22 cellular contexts compared by ENCODE assay signal in genomic region chrX:155893513-155893912, GRCh38.
"Had no signal": no experiment of that assay in that cellular context is flagged by ENCODE, and none has a peak within 500 bp of the region (broad histone marks: within the 10 kb centered on the region; RNA-seq: fewer than 3 reads in every experiment).

No MANE protein-coding gene starts in this region.

- H3K9me3 ChIP-seq: esophagus squamous epithelium, gastroesophageal sphincter, neutrophil, ovary, prostate gland, transverse colon had no signal

- H3K4me1 ChIP-seq: gastroesophageal sphincter, prostate gland had no signal

- H3K27me3 ChIP-seq: esophagus squamous epithelium, gastroesophageal sphincter, heart right ventricle, neutrophil, ovary, transverse colon had no signal

- H3K4me3 ChIP-seq: coronary artery, esophagus squamous epithelium, gastroesophageal sphincter, heart right ventricle, ovary, prostate gland, transverse colon had no signal

- DNase-seq: activated CD4-positive, alpha-beta T cell treated with anti-CD3 and anti-CD28 coated beads, Interleukin-2, amount 10 ng/mL, durations not matched to agents 7 days and 5 days; activated CD4-positive, CD25-positive, alpha-beta regulatory T cell treated with anti-CD3 and anti-CD28 coated beads, Interleukin-2, amount 50 U/mL, for 72 hours; activated CD8-positive, alpha-beta memory T cell treated with anti-CD3 and anti-CD28 coated beads, Interleukin-2, amount 50 U/mL, for 48 hours; activated naive CD4-positive, alpha-beta T cell treated with anti-CD3 and anti-CD28 coated beads for 36 hours; activated naive CD8-positive, alpha-beta T cell treated with anti-CD3 and anti-CD28 coated beads, Interleukin-2, amount 10 ng/mL, durations not matched to agents 7 days and 5 days; activated T-cell treated with anti-CD3 and anti-CD28 coated beads, Interleukin-2, amount 50 U/mL, for 4 hours; amygdala; esophagus squamous epithelium; heart right ventricle; islet precursor cell; left cardiac atrium; ovary; stimulated activated CD4-positive, alpha-beta T cell treated with anti-CD3 and anti-CD28 coated beads, Interleukin-2, amount 100 ng/mL, for 48 hours; stimulated activated CD8-positive, alpha-beta memory T cell treated with anti-CD3 and anti-CD28 coated beads, Interleukin-4, amount 100 ng/mL, for 48 hours; stimulated activated naive B cell treated with anti-CD40 and anti-IgM and Interleukin-4, amounts not matched to agents 10 μg/mL and 1 μg/mL and 100 μg/mL, for 72 hours; T1000; transverse colon; WERI-Rb-1 had no signal

- ATAC-seq: activated T-cell treated with anti-CD3 and anti-CD28 coated beads, Interleukin-2, amount 50 U/mL, for 4 hours; gastroesophageal sphincter; heart right ventricle; left cardiac atrium; stimulated activated naive B cell treated with anti-CD40 and anti-IgM and Interleukin-4, amounts not matched to agents 10 μg/mL and 1 μg/mL and 100 μg/mL, for 72 hours had no signal

- H3K27ac ChIP-seq: coronary artery, esophagus squamous epithelium, gastroesophageal sphincter, heart right ventricle, neutrophil, ovary, prostate gland, transverse colon, WERI-Rb-1 had no signal

- H3K36me3 ChIP-seq: ovary, prostate gland had no signal
